21 cellular contexts compared by ENCODE assay signal in genomic region chr3:107368999-107369398, GRCh38. TPM values are rescaled to one million over a fixed set of nuclear protein-coding genes. Genes with fewer than 3 reads are reported as not detected.
"Had no signal": no experiment of that assay in that cellular context is flagged by ENCODE, and none has a peak within 500 bp of the region (broad histone marks: within the 10 kb centered on the region; RNA-seq: fewer than 3 reads in every experiment).

No MANE protein-coding gene starts in this region.

- H3K4me3 Mint-ChIP-seq: dendritic cell treated with granulocyte-macrophage colony-stimulating factor and Interleukin-4, amounts not matched to agents 40 ng/mL and 50 ng/mL, for 4 days; memory B cell; natural killer cell treated with Interleukin-12 subunit alpha and Interleukin-12 subunit beta and Interleukin-15 and Interleukin-18, amount 100 ng/mL, for 72 hours; neural progenitor cell; type B pancreatic cell had no signal

- H3K4me1 ChIP-seq: left ventricle myocardium inferior, lower lobe of right lung, suprapubic skin, thyroid gland had no signal

- H3K36me3 Mint-ChIP-seq: memory B cell; natural killer cell treated with Interleukin-12 subunit alpha and Interleukin-12 subunit beta and Interleukin-15 and Interleukin-18, amount 100 ng/mL, for 72 hours; neural progenitor cell; type B pancreatic cell had no signal

- H3K4me1 Mint-ChIP-seq: memory B cell, neural progenitor cell had no signal

- H3K9ac ChIP-seq: neural progenitor cell had no signal

- H3K27me3 Mint-ChIP-seq: dendritic cell treated with granulocyte-macrophage colony-stimulating factor and Interleukin-4, amounts not matched to agents 40 ng/mL and 50 ng/mL, for 4 days; memory B cell; progenitor cell of endocrine pancreas; type B pancreatic cell had no signal

- H3K9me3 ChIP-seq: esophagus squamous epithelium, left ventricle myocardium inferior, lower lobe of right lung, pancreas, suprapubic skin, thyroid gland had no signal

- H2AFZ ChIP-seq: neural progenitor cell had no signal

- H3K27me3 ChIP-seq: esophagus squamous epithelium, neural progenitor cell, pancreas, suprapubic skin, thyroid gland had no signal

- H3K4me2 ChIP-seq: neural progenitor cell had no signal

- DNase-seq: esophagus squamous epithelium; foreskin melanocyte; head of caudate nucleus; hypothalamus; left ventricle myocardium inferior; lower lobe of right lung; nucleus accumbens; pancreas; right cardiac atrium; small intestine; stimulated activated CD4-positive, alpha-beta T cell treated with anti-CD3 and anti-CD28 coated beads, Interleukin-12 subunit alpha, Interleukin-12 subunit beta, amount 100 ng/mL, for 4 hours; stimulated activated naive CD4-positive, alpha-beta T cell treated with Interleukin-2 at 50 U/mL for 16 hours; thyroid gland had no signal

- H3K27ac Mint-ChIP-seq: dendritic cell treated with granulocyte-macrophage colony-stimulating factor and Interleukin-4, amounts not matched to agents 40 ng/mL and 50 ng/mL, for 4 days; memory B cell; natural killer cell treated with Interleukin-12 subunit alpha and Interleukin-12 subunit beta and Interleukin-15 and Interleukin-18, amount 100 ng/mL, for 72 hours; neural progenitor cell; progenitor cell of endocrine pancreas; type B pancreatic cell had no signal

- H3K27ac ChIP-seq: esophagus squamous epithelium, left ventricle myocardium inferior, lower lobe of right lung, neural progenitor cell, pancreas, suprapubic skin, thyroid gland had no signal

- H3K4me3 ChIP-seq: esophagus squamous epithelium, left ventricle myocardium inferior, lower lobe of right lung, neural progenitor cell, pancreas, suprapubic skin, thyroid gland had no signal

- H3K9me3 Mint-ChIP-seq: dendritic cell treated with granulocyte-macrophage colony-stimulating factor and Interleukin-4, amounts not matched to agents 40 ng/mL and 50 ng/mL, for 4 days; memory B cell; natural killer cell treated with Interleukin-12 subunit alpha and Interleukin-12 subunit beta and Interleukin-15 and Interleukin-18, amount 100 ng/mL, for 72 hours; neural progenitor cell; type B pancreatic cell had no signal

- ATAC-seq: lower lobe of right lung; natural killer cell treated with Interleukin-12 subunit alpha and Interleukin-12 subunit beta and Interleukin-15 and Interleukin-18, amount 100 ng/mL, for 72 hours; pancreas; right cardiac atrium had no signal

- H3K36me3 ChIP-seq: esophagus squamous epithelium, left ventricle myocardium inferior, lower lobe of right lung, neural progenitor cell, pancreas, suprapubic skin, thyroid gland had no signal

RNA-seq across cellular contexts. Expression of gene CCDC54, which starts 8.2 kb away (rescaled TPM):
- total RNA-seq: epithelial cell of proximal tubule; esophagus squamous epithelium; left ventricle myocardium inferior; lower lobe of right lung; natural killer cell treated with Interleukin-12 subunit alpha and Interleukin-12 subunit beta and Interleukin-15 and Interleukin-18, amount 100 ng/mL, for 72 hours; pancreas; progenitor cell of endocrine pancreas; right cardiac atrium; suprapubic skin had no signal
- polyA plus RNA-seq: pancreas, right cardiac atrium, small intestine had no signal
